In the genomic region with DNA sequence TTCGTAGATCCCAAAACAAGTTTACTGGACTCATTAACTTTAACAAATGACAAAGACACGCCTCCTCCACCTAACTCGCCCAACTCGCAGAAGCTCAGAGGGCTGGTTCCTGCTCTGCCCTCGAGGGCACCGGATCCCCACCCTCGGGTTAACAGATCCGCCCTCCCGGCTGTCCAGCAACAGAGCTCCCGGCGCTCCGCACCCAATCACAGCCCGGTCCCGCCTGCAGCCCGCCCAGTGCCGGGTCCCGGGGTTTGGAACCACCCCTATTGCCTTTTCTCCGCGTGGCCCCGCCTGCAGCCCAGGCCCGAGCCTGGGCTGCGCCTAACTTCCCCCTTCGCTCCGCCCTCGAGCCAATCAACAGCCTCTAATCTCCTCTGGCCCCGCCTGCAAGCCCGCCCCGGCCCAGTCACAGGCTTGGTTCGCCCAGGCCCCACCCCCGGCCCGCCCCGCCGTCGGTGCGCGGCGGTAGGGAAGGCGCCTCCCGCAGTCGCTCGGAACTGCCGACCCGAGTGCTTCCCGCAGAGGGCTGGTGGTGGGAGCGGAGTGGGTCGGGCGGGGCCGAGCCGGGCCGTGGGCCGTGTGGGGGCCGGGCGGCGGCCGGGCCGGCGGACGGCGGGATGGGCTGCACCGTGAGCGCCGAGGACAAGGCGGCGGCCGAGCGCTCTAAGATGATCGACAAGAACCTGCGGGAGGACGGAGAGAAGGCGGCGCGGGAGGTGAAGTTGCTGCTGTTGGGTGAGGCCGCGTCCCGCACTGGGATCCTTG, we compare ENCODE assay signal across 8 cellular contexts. TPM values are rescaled to one million over a fixed set of nuclear protein-coding genes. Genes with fewer than 3 reads are reported as not detected.
DNase-seq lines count a peak whose midpoint lies in the region; TF ChIP-seq lines count a peak whose summit lies in the region.

A gene (plus strand): TSS at position 489 of the 768 bp plus-strand sequence. CDS start 132 bp downstream, at position 621.

- DNase-seq in GM03348 (ENCODE audit: low spot score) (peak; percentile 99), HFF-Myc (ENCODE audit: extremely low read depth, low read depth) (peak; percentile 82), NAMALWA (ENCODE audit: low spot score) (peak; percentile 94), SK-N-DZ (ENCODE audit: low spot score) (peak; percentile 97), foreskin melanocyte (peak; percentile 97), neuronal stem cell (ENCODE audit: low spot score) (peak; percentile 98)
- DNase-seq in activated naive CD4-positive, alpha-beta T cell treated with anti-CD3 and anti-CD28 coated beads for 36 hours, result peak; percentile 99

- H3K4me2 ChIP-seq in neuronal stem cell (ENCODE audit: insufficient read depth, low read length, poor library complexity, severe bottlenecking), result peak within 1 kb of the TSS; percentile 89

- H3K27ac Mint-ChIP-seq in activated naive CD4-positive, alpha-beta T cell treated with anti-CD3 and anti-CD28 coated beads for 36 hours, result peak within 1 kb of the TSS; percentile 92

- CTCF ChIA-PET in activated naive CD4-positive, alpha-beta T cell treated with anti-CD3 and anti-CD28 coated beads for 36 hours (lab: Charles Lee), result interaction anchor here (0.6 to 5.3 kb wide), 5 partner anchors 8 to 337 kb away, joined by 3 to 35 read pairs (median 5); no protein-coding TSS in a partner anchor

- H2AK5ac ChIP-seq in neuronal stem cell (ENCODE audit: low read depth, low read length), result peak within 1 kb of the TSS; percentile 97

- H3K23ac ChIP-seq in neuronal stem cell (ENCODE audit: low read depth, low read length, poor library complexity), result peak within 1 kb of the TSS; percentile 94

- H3K9me3 Mint-ChIP-seq in activated naive CD4-positive, alpha-beta T cell treated with anti-CD3 and anti-CD28 coated beads for 36 hours, result no peaks in the 10 kb centered on the region

- intact Hi-C loops in activated naive CD4-positive, alpha-beta T cell treated with anti-CD3 and anti-CD28 coated beads for 36 hours (cut with micrococcal nuclease), result loop anchor here (1.0 to 10.0 kb wide), 9 partner anchors 9 to 1761 kb away; a partner anchor contains a TSS

- no peak within 1 kb of the TSS for H4K8ac ChIP-seq in neuronal stem cell (ENCODE audit: low read depth, low read length)

- no peak within 1 kb of the TSS for H3K14ac ChIP-seq in neuronal stem cell (ENCODE audit: low read length)

- WGBS in neuronal stem cell (ENCODE audit: extremely low coverage in 2 of 2, insufficient read length in 2 of 2, insufficient replicate concordance in 1 of 2), 2 donors, result no CpG with 5 or more reads among the region's 75 CpGs

- no peak for TF ChIP-seq CTCF in HFF-Myc (IDR thresholded peaks at IDR 0.05; ENCODE audit: low read depth, low read length, missing control alignments)
- no peak for TF ChIP-seq CTCF in subcutaneous adipose tissue (IDR thresholded peaks at IDR 0.05; ENCODE audit: low read depth)

- H2BK15ac ChIP-seq in neuronal stem cell (ENCODE audit: low read length), result peak within 1 kb of the TSS; percentile 62

- peak within 1 kb of the TSS; percentile 68 for H2BK5ac ChIP-seq in neuronal stem cell (ENCODE audit: low read length)

- peak within 1 kb of the TSS; percentile 70 for H2AFZ ChIP-seq in neuronal stem cell (ENCODE audit: low read length)

- H3K9ac ChIP-seq in neuronal stem cell (ENCODE audit: low read depth, low read length, poor library complexity), result peak within 1 kb of the TSS; percentile 97

- no peaks in the 10 kb centered on the region for H3K27me3 Mint-ChIP-seq in activated naive CD4-positive, alpha-beta T cell treated with anti-CD3 and anti-CD28 coated beads for 36 hours (ENCODE audit: low read depth)

- H3K27ac ChIP-seq in neuronal stem cell (replicated peaks; ENCODE audit: low read length), result peak within 1 kb of the TSS; percentile 80

- peak within 1 kb of the TSS; percentile 95 for H2BK12ac ChIP-seq in neuronal stem cell (ENCODE audit: low read length)

- H3K36me3 Mint-ChIP-seq in activated naive CD4-positive, alpha-beta T cell treated with anti-CD3 and anti-CD28 coated beads for 36 hours (ENCODE audit: low read depth), result peaks cover 10% of the 10 kb centered on the region

- peak within 1 kb of the TSS; percentile 83 for H2BK120ac ChIP-seq in neuronal stem cell (ENCODE audit: low read depth, low read length)

- no peaks in the 10 kb centered on the region for H3K27me3 ChIP-seq in neuronal stem cell (ENCODE audit: control insufficient read depth in 3 of 3, insufficient read depth in 3 of 3, low read depth in 1 of 3, low read length in 3 of 3)

- peaks cover 3 to 23% of the 10 kb centered on the region in 2 donors for H3K36me3 ChIP-seq in neuronal stem cell (replicated peaks in 1 of 2; ENCODE audit: control insufficient read depth in 2 of 2, insufficient read depth in 2 of 2, low read length in 2 of 2)

- H3K9me3 ChIP-seq in neuronal stem cell (replicated peaks in 1 of 2; ENCODE audit: control insufficient read depth in 2 of 2, insufficient read depth in 1 of 2, low read depth in 1 of 2, low read length in 2 of 2), result no peaks in the 10 kb centered on the region

- peaks cover 3% of the 10 kb centered on the region for H3K79me1 ChIP-seq in neuronal stem cell (ENCODE audit: low read depth, low read length)

- H3K4ac ChIP-seq in neuronal stem cell (ENCODE audit: low read length), result peak within 1 kb of the TSS; percentile 46

- peak within 1 kb of the TSS; percentile 93 for H4K91ac ChIP-seq in neuronal stem cell (ENCODE audit: low read depth, low read length, poor library complexity)

- H3K4me1 Mint-ChIP-seq in activated naive CD4-positive, alpha-beta T cell treated with anti-CD3 and anti-CD28 coated beads for 36 hours (ENCODE audit: low read depth), result peaks cover 33% of the 10 kb centered on the region

- peak within 1 kb of the TSS; percentile 86 for H3K4me3 ChIP-seq in HFF-Myc (replicated peaks; ENCODE audit: low read depth, low read length)
- peak within 1 kb of the TSS; percentile 90 to 94 for H3K4me3 ChIP-seq in neuronal stem cell (ENCODE audit: low read length in 2 of 2)

- H3K4me1 ChIP-seq in neuronal stem cell (ENCODE audit: control insufficient read depth in 2 of 2, insufficient read depth in 1 of 2, low read depth in 1 of 2, low read length in 2 of 2), result peaks cover 38 to 50% of the 10 kb centered on the region in 2 donors

- peak within 1 kb of the TSS; percentile 96 for H3K18ac ChIP-seq in neuronal stem cell (ENCODE audit: low read length)

- peak within 1 kb of the TSS; percentile 95 for H3K4me3 Mint-ChIP-seq in activated naive CD4-positive, alpha-beta T cell treated with anti-CD3 and anti-CD28 coated beads for 36 hours

RNA-seq across cellular contexts. Expression of the gene that starts here (rescaled TPM):
- polyA plus RNA-seq in SK-N-DZ (2014; cell fraction: cytosol; rRNA removed), result 52.3 and 58.3 TPM in 2 replicates
- 39.3 and 43.2 TPM in 2 replicates for polyA plus RNA-seq in SK-N-DZ (2014; cell fraction: nucleus; rRNA removed)
- total RNA-seq in activated naive CD4-positive, alpha-beta T cell treated with anti-CD3 and anti-CD28 coated beads for 36 hours, result 100 to 1,000 TPM; 272 to 276 TPM
- polyA plus RNA-seq in neuronal stem cell (2013, experiment 1 of 2), result 457 TPM
- 458 TPM for polyA plus RNA-seq in neuronal stem cell (2013, experiment 2 of 2)
- 100 to 1,000 TPM; 208 to 300 (median 249) TPM for total RNA-seq in subcutaneous adipose tissue

Comparison
In these comparisons a context has a peak if more than half of its experiments do, and no peak if none do; other contexts are left out.
1. Peak in every context shown above with its lines: DNase-seq, H3K4me3 ChIP-seq and H3K27ac ChIP-seq.